12 cellular contexts compared by ENCODE assay signal in the genomic region with DNA sequence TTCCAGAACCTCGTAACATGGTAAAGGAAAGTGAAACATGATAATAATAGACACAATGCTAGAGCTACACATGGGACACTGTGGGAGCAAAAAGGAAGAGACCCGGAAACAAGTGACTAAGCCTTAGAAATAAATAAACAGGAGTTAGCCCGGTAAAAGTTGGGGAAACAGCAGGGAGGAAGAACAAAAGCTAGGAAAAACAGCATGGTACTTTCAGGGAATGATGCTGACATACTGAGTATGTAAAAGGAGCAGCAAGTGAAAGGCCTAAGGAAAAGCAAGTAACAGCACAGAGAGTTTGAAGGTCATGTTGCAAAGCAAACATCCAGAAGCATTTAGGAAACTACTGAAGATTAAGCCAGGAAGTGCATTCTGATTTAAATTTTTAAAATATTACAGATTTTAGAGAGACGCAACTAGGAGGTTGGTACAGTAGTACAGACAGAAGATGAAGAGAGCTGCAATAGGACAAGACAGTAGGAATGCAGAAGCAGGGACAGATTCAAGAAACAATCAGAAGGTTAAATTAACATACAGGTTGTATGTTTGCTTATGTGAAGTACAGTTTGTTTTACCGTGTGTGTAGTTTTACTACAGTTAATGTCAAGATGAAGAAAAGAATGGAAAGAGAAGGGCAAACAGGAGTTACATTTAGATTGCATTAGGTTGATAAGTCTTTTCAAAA.
A peak's percentile ranks its signal among the peaks of the same experiment; 100 is the strongest.
DNase-seq lines count a peak whose midpoint lies in the region; TF ChIP-seq lines count a peak whose summit lies in the region.
"Had no signal": no experiment of that assay in that cellular context is flagged by ENCODE, and none has a peak within 500 bp of the region (broad histone marks: within the 10 kb centered on the region; RNA-seq: fewer than 3 reads in every experiment).

No MANE protein-coding gene starts in this region.

- no peaks in the 10 kb centered on the region for H3K27me3 Mint-ChIP-seq in endothelial cell (ENCODE audit: unreplicated experiment)
- H3K27me3 Mint-ChIP-seq in activated CD4-positive, alpha-beta T cell treated with anti-CD3 and anti-CD28 coated beads, Interleukin-2, amount 10 ng/mL, durations not matched to agents 24 days and 14 days, result no peaks in the 10 kb centered on the region

- H3K4me3 Mint-ChIP-seq in endothelial cell (ENCODE audit: unreplicated experiment), result peak overlapping the region; percentile 12
- no peak overlapping the region for H3K4me3 Mint-ChIP-seq in activated CD4-positive, alpha-beta T cell treated with anti-CD3 and anti-CD28 coated beads, Interleukin-2, amount 10 ng/mL, durations not matched to agents 24 days and 14 days
- H3K4me3 Mint-ChIP-seq: nephron had no signal

- DNase-seq in Ammon's horn (ENCODE audit: low spot score), result peak; percentile 9
- no peak for DNase-seq in endothelial cell (ENCODE audit: low spot score)
- no peak for DNase-seq in hippocampal formation (lab: John Stamatoyannopoulos, UW)
- no peak for DNase-seq in activated CD4-positive, alpha-beta T cell treated with anti-CD3 and anti-CD28 coated beads, Interleukin-2, amount 10 ng/mL, durations not matched to agents 24 days and 14 days
- no peak for DNase-seq in amygdala (lab: John Stamatoyannopoulos, UW)
- DNase-seq in NCI-H2029 treated with DMSO at 0.1 percent for 48 hours (lab: John Stamatoyannopoulos, UW), result no peak
- DNase-seq: activated CD4-positive, alpha-beta T cell treated with anti-CD3 and anti-CD28 coated beads for 1 hour; caudate nucleus; NCI-H524 treated with DMSO at 0.1 percent for 48 hours had no signal

- H3K27ac Mint-ChIP-seq in endothelial cell (ENCODE audit: unreplicated experiment), result peak overlapping the region; percentile 80
- H3K27ac Mint-ChIP-seq in activated CD4-positive, alpha-beta T cell treated with anti-CD3 and anti-CD28 coated beads, Interleukin-2, amount 10 ng/mL, durations not matched to agents 24 days and 14 days, result no peak overlapping the region

- H3K9me3 ChIP-seq in HUES6 (ENCODE audit: control insufficient read depth, insufficient read depth, low read depth, low read length), result no peaks in the 10 kb centered on the region
- no peaks in the 10 kb centered on the region for H3K9me3 ChIP-seq in muscle layer of duodenum (ENCODE audit: control insufficient read depth in 1 of 2, low read length in 2 of 2)

- H3K27ac ChIP-seq in HUES6 (ENCODE audit: low read depth, low read length) (0 out of 2 replicates have a peak overlapping the region, but pooled peaks have one; percentile 4), muscle layer of duodenum (ENCODE audit: low read length) (peak overlapping the region; percentile 37)

- H3K4me3 ChIP-seq in HUES6 (ENCODE audit: low read depth, low read length) (0 out of 2 replicates have a peak overlapping the region, but pooled peaks have one; percentile 22), muscle layer of duodenum (ENCODE audit: low read depth in 1 of 2, low read length in 2 of 2) (peak overlapping the region in 1 of 2 donors; percentile 18)

- intact Hi-C loops in activated CD4-positive, alpha-beta T cell treated with anti-CD3 and anti-CD28 coated beads, Interleukin-2, amount 10 ng/mL, durations not matched to agents 24 days and 14 days (cut with micrococcal nuclease), result loop anchor here (5.0 to 10.0 kb wide), 2 partner anchors 67 to 310 kb away; no protein-coding TSS in a partner anchor

- no peak overlapping the region for H3K9ac ChIP-seq in HUES6 (ENCODE audit: low read length)

- no peaks in the 10 kb centered on the region for H3K9me3 Mint-ChIP-seq in endothelial cell (ENCODE audit: unreplicated experiment)
- H3K9me3 Mint-ChIP-seq in activated CD4-positive, alpha-beta T cell treated with anti-CD3 and anti-CD28 coated beads, Interleukin-2, amount 10 ng/mL, durations not matched to agents 24 days and 14 days, result no peaks in the 10 kb centered on the region
- H3K9me3 Mint-ChIP-seq: nephron had no signal

- H3K36me3 ChIP-seq in HUES6 (ENCODE audit: control insufficient read depth, insufficient read depth, low read length), result peaks cover 8% of the 10 kb centered on the region; the same call in 1 of the 2 replicates
- H3K36me3 ChIP-seq in muscle layer of duodenum (ENCODE audit: control insufficient read depth in 1 of 2, insufficient read depth in 2 of 2, low read length in 2 of 2), result peaks cover 0 to 9% of the 10 kb centered on the region in 2 donors

- H3K4me1 Mint-ChIP-seq in endothelial cell (ENCODE audit: unreplicated experiment), result peaks cover 27% of the 10 kb centered on the region
- H3K4me1 Mint-ChIP-seq in activated CD4-positive, alpha-beta T cell treated with anti-CD3 and anti-CD28 coated beads, Interleukin-2, amount 10 ng/mL, durations not matched to agents 24 days and 14 days, result peaks cover 3% of the 10 kb centered on the region

- peaks cover 21% of the 10 kb centered on the region for H3K4me1 ChIP-seq in HUES6 (ENCODE audit: control insufficient read depth, insufficient read depth, low read length)
- H3K4me1 ChIP-seq in muscle layer of duodenum (ENCODE audit: control insufficient read depth in 1 of 2, insufficient read depth in 2 of 2, low read length in 2 of 2), result peaks cover 10 to 18% of the 10 kb centered on the region in 2 donors

- H3K27me3 ChIP-seq in HUES6 (ENCODE audit: control insufficient read depth, insufficient read depth, low read length), result no peaks in the 10 kb centered on the region
- H3K27me3 ChIP-seq in muscle layer of duodenum (ENCODE audit: low read depth, low read length), result no peaks in the 10 kb centered on the region

- no peak for TF ChIP-seq CTCF in endothelial cell (IDR thresholded peaks at IDR 0.05; ENCODE audit: unreplicated experiment)

- peaks cover 4% of the 10 kb centered on the region for H3K36me3 Mint-ChIP-seq in endothelial cell (ENCODE audit: low read depth, unreplicated experiment)
- no peaks in the 10 kb centered on the region for H3K36me3 Mint-ChIP-seq in activated CD4-positive, alpha-beta T cell treated with anti-CD3 and anti-CD28 coated beads, Interleukin-2, amount 10 ng/mL, durations not matched to agents 24 days and 14 days (ENCODE audit: low read depth)
